In genomic region chr14:44988694-44989093, GRCh38 we compare ENCODE assay signal across 22 cellular contexts. TPM values are rescaled to one million over a fixed set of nuclear protein-coding genes. Genes with fewer than 3 reads are reported as not detected.
DNase-seq lines count a peak whose midpoint lies in the region; ATAC-seq and TF ChIP-seq lines count a peak whose summit lies in the region.
"Had no signal": no experiment of that assay in that cellular context is flagged by ENCODE, and none has a peak within 500 bp of the region (broad histone marks: within the 10 kb centered on the region; RNA-seq: fewer than 3 reads in every experiment).

No MANE protein-coding gene starts in this region.

- WGBS in hepatocyte (ENCODE audit: low lambda C conversion rate, missing lambda C conversion rate): 49% methylated on average over 2 of the region's 2 CpGs

- H3K79me2 ChIP-seq in hepatocyte: peaks cover 41% of the 10 kb centered on the region

- TF ChIP-seq CTCF in neural crest cell (conservative IDR thresholded peaks at IDR 0.05) (no peak), hepatocyte (IDR thresholded peaks at IDR 0.05; ENCODE audit: poor library complexity) (no peak)

- H3K27ac ChIP-seq in hepatocyte: no peak overlapping the region
- H3K27ac ChIP-seq: esophagus squamous epithelium, GM23248, SJSA1 had no signal

- H4K20me1 ChIP-seq in hepatocyte (ENCODE audit: insufficient read depth, poor library complexity, severe bottlenecking): no peaks in the 10 kb centered on the region

- ATAC-seq in Right ventricle myocardium superior (ENCODE audit: poor library complexity): peak; percentile 71

- H3K36me3 Mint-ChIP-seq in neural crest cell (ENCODE audit: low read depth): peaks cover 5% of the 10 kb centered on the region

- H3K9me3 ChIP-seq in hepatocyte (ENCODE audit: low read depth): no peaks in the 10 kb centered on the region
- H3K9me3 ChIP-seq: esophagus squamous epithelium, SJSA1, tibial artery had no signal

- no peaks in the 10 kb centered on the region for H3K4me1 ChIP-seq in hepatocyte (ENCODE audit: insufficient read depth)
- H3K4me1 ChIP-seq: SJSA1 had no signal

- intact Hi-C loops in Right ventricle myocardium superior (cut with DNase I): no loop called here

- H3K4me3 ChIP-seq in hepatocyte: no peak overlapping the region
- H3K4me3 ChIP-seq: esophagus squamous epithelium, GM23248, SJSA1, tibial artery had no signal

- no peak overlapping the region for H3K4me3 Mint-ChIP-seq in neural crest cell
- H3K4me3 Mint-ChIP-seq: dendritic cell treated with granulocyte-macrophage colony-stimulating factor and Interleukin-4, amounts not matched to agents 40 ng/mL and 50 ng/mL, for 4 days; naive B cell had no signal

- peak overlapping the region; percentile 14 for H3K27ac Mint-ChIP-seq in neural crest cell (ENCODE audit: unreplicated experiment)
- H3K27ac Mint-ChIP-seq: naive B cell had no signal

- DNase-seq in DMS79 treated with DMSO at 0.1 percent for 48 hours (lab: John Stamatoyannopoulos, UW) (peak; percentile 100), NCI-H2171 (lab: John Stamatoyannopoulos, UW) (peak; percentile 84), Right ventricle myocardium superior (no peak), neural crest cell (ENCODE audit: low read depth, low spot score) (no peak), HPDE6-E6E7 (ENCODE audit: extremely low spot score) (no peak), hepatocyte (ENCODE audit: low spot score) (no peak), COLO668 (lab: John Stamatoyannopoulos, UW; ENCODE audit: unreplicated experiment) (no peak), dedifferentiated amniotic fluid mesenchymal stem cell (ENCODE audit: extremely low spot score) (no peak)
- DNase-seq: activated CD8-positive, alpha-beta memory T cell treated with anti-CD3 and anti-CD28 coated beads for 24 hours; activated effector memory CD4-positive, alpha-beta T cell treated with Interleukin-2 at 50 U/mL for 16 hours; aorta; Calu3; esophagus squamous epithelium; GM23248; hypothalamus; left colon; MM.1S; naive B cell; NCI-H226; tibial artery had no signal

- H3K27me3 Mint-ChIP-seq in neural crest cell (ENCODE audit: low read depth): no peaks in the 10 kb centered on the region
- H3K27me3 Mint-ChIP-seq: dendritic cell treated with granulocyte-macrophage colony-stimulating factor and Interleukin-4, amounts not matched to agents 40 ng/mL and 50 ng/mL, for 4 days; naive B cell had no signal

- no peaks in the 10 kb centered on the region for H3K36me3 ChIP-seq in hepatocyte (replicated peaks; ENCODE audit: insufficient read depth, low read depth)
- H3K36me3 ChIP-seq: esophagus squamous epithelium, SJSA1, tibial artery had no signal

- no peaks in the 10 kb centered on the region for H3K4me1 Mint-ChIP-seq in neural crest cell

- no peaks in the 10 kb centered on the region for H3K9me2 ChIP-seq in hepatocyte (replicated peaks; ENCODE audit: insufficient read depth)

- H3K27me3 ChIP-seq in hepatocyte: no peaks in the 10 kb centered on the region
- H3K27me3 ChIP-seq: esophagus squamous epithelium, SJSA1, tibial artery had no signal

- H2AFZ ChIP-seq in hepatocyte: no peak overlapping the region
- H2AFZ ChIP-seq: GM23248 had no signal

- no peak overlapping the region for H3K4me2 ChIP-seq in hepatocyte

- no peaks in the 10 kb centered on the region for H3K9me3 Mint-ChIP-seq in neural crest cell
- H3K9me3 Mint-ChIP-seq: dendritic cell treated with granulocyte-macrophage colony-stimulating factor and Interleukin-4, amounts not matched to agents 40 ng/mL and 50 ng/mL, for 4 days had no signal

RNA-seq across cellular contexts. Expression of gene TOGARAM1, which starts 26.7 kb away (rescaled TPM):
- 20.0 TPM for total RNA-seq in Right ventricle myocardium superior
- 14.2 and 15.7 TPM in 2 replicates for total RNA-seq in neural crest cell
- 34.8 and 36.2 TPM in 2 replicates for total RNA-seq in hepatocyte
- 9.3 and 12.5 TPM in 2 replicates for polyA plus RNA-seq in hepatocyte

RNA-seq across cellular contexts. Expression of gene KLHL28, which starts 26.9 kb away (rescaled TPM):
- total RNA-seq in Right ventricle myocardium superior (12.2 TPM), neural crest cell (13.7 and 15.8 TPM in 2 replicates), hepatocyte (14.2 and 16.2 TPM in 2 replicates)
- 5.3 and 5.6 TPM in 2 replicates for polyA plus RNA-seq in hepatocyte

Comparison
In these comparisons a context has a peak if more than half of its experiments do, and no peak if none do; other contexts are left out.
1. DNase-seq: peak in DMS79 treated with DMSO at 0.1 percent for 48 hours (single experiment) and NCI-H2171 (single experiment); none in Right ventricle myocardium superior (single experiment), neural crest cell (single experiment), HPDE6-E6E7 (single experiment), hepatocyte (single experiment), COLO668 (single experiment) and dedifferentiated amniotic fluid mesenchymal stem cell (single experiment).